13 cellular contexts compared by ENCODE assay signal in the genomic region with DNA sequence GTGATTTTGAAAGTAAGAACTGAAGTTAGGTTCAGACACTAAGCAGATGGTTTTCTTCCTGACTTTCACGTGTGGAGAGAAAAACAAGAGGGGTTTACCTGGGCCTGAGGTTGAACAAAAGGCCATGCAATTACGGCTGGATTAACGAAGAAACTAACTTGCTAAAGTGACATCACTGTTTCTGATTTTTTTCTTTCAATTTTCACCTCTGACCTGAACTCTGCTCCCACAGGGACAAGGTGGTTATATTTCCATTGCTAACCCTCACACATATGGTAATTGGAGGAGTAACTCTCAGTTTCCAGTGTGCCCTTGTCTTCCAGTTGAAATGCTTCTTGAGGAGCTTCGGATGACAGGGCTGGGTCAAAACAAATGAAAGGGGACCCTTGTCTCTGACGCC. TPM values are rescaled to one million over a fixed set of nuclear protein-coding genes. Genes with fewer than 3 reads are reported as not detected.
DNase-seq lines count a peak whose midpoint lies in the region; ATAC-seq and TF ChIP-seq lines count a peak whose summit lies in the region.
"Had no signal": no experiment of that assay in that cellular context is flagged by ENCODE, and none has a peak within 500 bp of the region (broad histone marks: within the 10 kb centered on the region; RNA-seq: fewer than 3 reads in every experiment).

No MANE protein-coding gene starts in this region.

- no peak for TF ChIP-seq POLR2A in uterus (IDR thresholded peaks at IDR 0.05)

- no peak overlapping the region for H3K4me3 ChIP-seq in right atrium auricular region
- H3K4me3 ChIP-seq in ascending aorta = no peak overlapping the region
- no peak overlapping the region for H3K4me3 ChIP-seq in muscle layer of duodenum (ENCODE audit: low read depth in 1 of 2, low read length in 2 of 2)
- no peak overlapping the region for H3K4me3 ChIP-seq in uterus
- H3K4me3 ChIP-seq: mucosa of descending colon had no signal

- H3K27me3 ChIP-seq in right atrium auricular region = no peaks in the 10 kb centered on the region
- no peaks in the 10 kb centered on the region for H3K27me3 ChIP-seq in ascending aorta
- H3K27me3 ChIP-seq in muscle layer of duodenum (ENCODE audit: low read depth, low read length) = no peaks in the 10 kb centered on the region
- no peaks in the 10 kb centered on the region for H3K27me3 ChIP-seq in uterus

- POLR2A ChIA-PET in RWPE1 (lab: Yijun Ruan, JAX; ENCODE audit: low non-redundant PET) = no interaction called here

- no peak for ATAC-seq in Right ventricle myocardium inferior
- no peak for ATAC-seq in HG03280 (IDR thresholded peaks at IDR 0.05; ENCODE audit: unreplicated experiment)

- H3K27ac ChIP-seq in right atrium auricular region = peak overlapping the region; percentile 75 to 85
- H3K27ac ChIP-seq in ascending aorta = peak overlapping the region; percentile 84 to 85
- peak overlapping the region; percentile 75 for H3K27ac ChIP-seq in muscle layer of duodenum (ENCODE audit: low read length)
- peak overlapping the region; percentile 71 to 78 for H3K27ac ChIP-seq in uterus
- no peak overlapping the region for H3K27ac ChIP-seq in RWPE1

- DNase-seq in right atrium auricular region (ENCODE audit: low spot score) (no peak), Right ventricle myocardium inferior (ENCODE audit: missing footprints) (no peak), ascending aorta (ENCODE audit: low spot score in 2 of 2) (no peak), uterus (no peak), RWPE1 (ENCODE audit: low spot score) (no peak), NCI-H2029 (lab: John Stamatoyannopoulos, UW) (no peak)
- DNase-seq: Caco-2, H7, mucosa of descending colon, NCI-H510A, T1000 had no signal

- H3K4me1 ChIP-seq in right atrium auricular region (peaks cover 0 to 66% of the 10 kb centered on the region in 2 donors), ascending aorta (peaks cover 14 to 36% of the 10 kb centered on the region in 2 donors), muscle layer of duodenum (ENCODE audit: control insufficient read depth in 1 of 2, insufficient read depth in 2 of 2, low read length in 2 of 2) (peaks cover 10 to 30% of the 10 kb centered on the region in 2 donors), uterus (peaks cover 7 to 11% of the 10 kb centered on the region in 2 donors)
- H3K4me1 ChIP-seq: Caco-2 had no signal

- intact Hi-C loops in Right ventricle myocardium inferior (cut with DNase I) (loop anchor here (5.0 kb wide), 2 partner anchors 38 to 108 kb away; a partner anchor contains a TSS), ascending aorta (cut with DNase I) (no loop called here), uterus (cut with DNase I; ENCODE audit: low total_unique reads) (no loop called here)

- no peaks in the 10 kb centered on the region for H3K9me3 ChIP-seq in right atrium auricular region
- H3K9me3 ChIP-seq in ascending aorta = no peaks in the 10 kb centered on the region
- H3K9me3 ChIP-seq in muscle layer of duodenum (ENCODE audit: control insufficient read depth in 1 of 2, low read length in 2 of 2) = no peaks in the 10 kb centered on the region
- H3K9me3 ChIP-seq in uterus = no peaks in the 10 kb centered on the region
- H3K9me3 ChIP-seq: Caco-2, mucosa of descending colon had no signal

- CTCF ChIA-PET in RWPE1 (lab: Yijun Ruan, JAX) = no interaction called here

- TF ChIP-seq CTCF in right atrium auricular region (IDR thresholded peaks at IDR 0.05) = no peak
- TF ChIP-seq CTCF in ascending aorta (IDR thresholded peaks at IDR 0.05) = no peak
- no peak for TF ChIP-seq CTCF in uterus (IDR thresholded peaks at IDR 0.05)
- no peak for TF ChIP-seq CTCF in RWPE1 (conservative IDR thresholded peaks at IDR 0.05; ENCODE audit: low read depth)

- no peaks in the 10 kb centered on the region for H3K36me3 ChIP-seq in right atrium auricular region
- H3K36me3 ChIP-seq in ascending aorta = no peaks in the 10 kb centered on the region
- H3K36me3 ChIP-seq in muscle layer of duodenum (ENCODE audit: control insufficient read depth in 1 of 2, insufficient read depth in 2 of 2, low read length in 2 of 2) = no peaks in the 10 kb centered on the region
- H3K36me3 ChIP-seq in uterus = no peaks in the 10 kb centered on the region

RNA-seq across cellular contexts. Expression of a gene that starts 38.0 kb away (rescaled TPM):
- 100 to 1,000 TPM; 125 to 256 TPM for total RNA-seq in right atrium auricular region
- total RNA-seq in Right ventricle myocardium inferior = 131 TPM
- 338 TPM for total RNA-seq in ascending aorta
- total RNA-seq in uterus = 100 to 1,000 TPM; 106 to 285 (median 137) TPM
